In the genomic region with DNA sequence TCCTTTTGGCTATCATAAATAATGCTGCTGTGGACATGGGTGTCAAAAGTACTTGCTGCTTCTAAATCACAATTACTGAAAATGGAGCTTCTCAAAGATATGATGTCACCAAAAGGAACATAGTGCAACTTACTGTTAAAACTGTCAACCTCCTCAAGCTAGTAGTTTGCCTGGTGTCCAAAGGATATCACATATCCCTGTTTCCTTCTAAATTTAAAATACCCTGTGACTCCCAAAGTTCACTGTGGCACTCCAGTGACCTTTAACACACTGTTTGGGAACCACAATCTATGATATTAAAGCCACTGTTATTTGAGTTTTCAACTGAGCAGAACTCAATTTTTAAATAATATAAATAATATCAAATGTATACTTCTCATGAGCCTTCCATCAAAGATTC, we compare ENCODE assay signal across 10 cellular contexts.
"Had no signal": no experiment of that assay in that cellular context is flagged by ENCODE, and none has a peak within 500 bp of the region (broad histone marks: within the 10 kb centered on the region; RNA-seq: fewer than 3 reads in every experiment).

No MANE protein-coding gene starts in this region.

- H3K36me3 ChIP-seq: HAP-1 had no signal

- DNase-seq: GM23248, GOT3, H7, H9, HCEC 1CT, HFFc6 had no signal

- H3K4me3 Mint-ChIP-seq: GM23338, H9, HFFc6 had no signal

- H3K9ac ChIP-seq: GM23248 had no signal

- H3K27ac Mint-ChIP-seq: GM23338, H9, HFFc6 had no signal

- H2AFZ ChIP-seq: GM23248, GM23338 had no signal

- FAIRE-seq: H1, H54 had no signal

- H3K27ac ChIP-seq: GM23248 had no signal

- H3K9me3 ChIP-seq: HAP-1 had no signal

- H3K4me2 ChIP-seq: GM23338 had no signal

- H3K9me3 Mint-ChIP-seq: GM23338, H9, HFFc6 had no signal

- H3K4me3 ChIP-seq: GM23248, GM23338, HAP-1 had no signal
